ENCODE assay signal across 2 cellular contexts in genomic region chr21:38982804-38983203, GRCh38.
TF ChIP-seq lines count a peak whose summit lies in the region.

No MANE protein-coding gene starts in this region.

TF ChIP-seq in GM23338, 12 proteins besides CTCF, POLR2A, EP300 and RAD21 (continued from another document):
- TF ChIP-seq ZNF462 (CRISPR knock-in tag; IDR thresholded peaks at IDR 0.05) (no peak), REST (IDR thresholded peaks at IDR 0.05; ENCODE audit: unreplicated experiment) (no peak), POLR2AphosphoS5 (IDR thresholded peaks at IDR 0.05; ENCODE audit: low read depth) (no peak), ZNF331 (CRISPR knock-in tag; IDR thresholded peaks at IDR 0.05; ENCODE audit: low read depth) (no peak), EZH2phosphoT487 (IDR thresholded peaks at IDR 0.05; ENCODE audit: unreplicated experiment) (no peak), STAT1 (IDR thresholded peaks at IDR 0.05; ENCODE audit: unreplicated experiment) (no peak), JUNB (IDR thresholded peaks at IDR 0.05; ENCODE audit: unreplicated experiment) (no peak), ETS1 (IDR thresholded peaks at IDR 0.05) (no peak), NANOG (IDR thresholded peaks at IDR 0.05; ENCODE audit: borderline replicate concordance) (no peak)

TF ChIP-seq in WTC11, 78 proteins besides CTCF, POLR2A, EP300 and RAD21 (continued from another document):
- TF ChIP-seq ATF3 (CRISPR knock-in tag; conservative IDR thresholded peaks at IDR 0.05) (no peak), FOXP1 (CRISPR knock-in tag; IDR thresholded peaks at IDR 0.05; ENCODE audit: borderline replicate concordance) (no peak), ZNF396 (CRISPR knock-in tag; IDR thresholded peaks at IDR 0.05; ENCODE audit: borderline replicate concordance) (no peak), HMGXB4 (CRISPR knock-in tag; IDR thresholded peaks at IDR 0.05) (no peak), MYBL2 (CRISPR knock-in tag; IDR thresholded peaks at IDR 0.05) (no peak), KAT7 (CRISPR knock-in tag; IDR thresholded peaks at IDR 0.05; ENCODE audit: borderline replicate concordance) (no peak), NFATC4 (CRISPR knock-in tag; IDR thresholded peaks at IDR 0.05) (no peak), ZNF671 (CRISPR knock-in tag; IDR thresholded peaks at IDR 0.05) (no peak), ATF2 (CRISPR knock-in tag; IDR thresholded peaks at IDR 0.05; ENCODE audit: borderline replicate concordance, low read depth) (no peak)
